16 cellular contexts compared by ENCODE assay signal in the genomic region with DNA sequence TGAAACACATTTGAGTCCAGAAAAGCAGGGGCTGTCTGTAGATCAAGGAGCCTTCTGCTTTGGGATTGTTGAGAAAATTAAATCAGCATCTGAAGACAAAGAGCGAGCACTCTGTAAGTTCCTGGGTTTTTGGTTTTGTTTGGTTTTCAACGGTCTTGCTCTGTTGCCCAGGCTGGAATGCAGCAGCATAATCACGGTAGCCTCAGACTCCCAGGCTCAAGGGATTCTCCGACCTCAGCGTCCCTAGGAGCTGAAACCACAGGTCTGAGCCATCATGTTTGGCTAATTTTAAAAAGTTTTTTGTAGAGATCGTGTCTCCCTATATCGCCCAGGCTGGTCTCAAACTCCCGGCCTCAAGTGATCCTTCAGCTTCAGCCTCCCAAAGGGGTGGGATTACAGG.
DNase-seq lines count a peak whose midpoint lies in the region; ATAC-seq, FAIRE-seq and TF ChIP-seq lines count a peak whose summit lies in the region.
"Had no signal": no experiment of that assay in that cellular context is flagged by ENCODE, and none has a peak within 500 bp of the region (broad histone marks: within the 10 kb centered on the region; RNA-seq: fewer than 3 reads in every experiment).

No MANE protein-coding gene starts in this region.

- H3K4me2 ChIP-seq in mesenchymal stem cell (ENCODE audit: low read length, poor library complexity, severe bottlenecking) (no peak overlapping the region), OCI-LY7 (ENCODE audit: low read length) (no peak overlapping the region)
- H3K4me2 ChIP-seq: BLaER1 had no signal

- no peak overlapping the region for H2BK120ac ChIP-seq in mesenchymal stem cell (ENCODE audit: low read depth, low read length)

- H3K36me3 ChIP-seq in kidney epithelial cell (ENCODE audit: control insufficient read depth, insufficient read depth, low read length), result no peaks in the 10 kb centered on the region
- H3K36me3 ChIP-seq in mesenchymal stem cell (ENCODE audit: control insufficient read depth in 1 of 2, insufficient read depth in 2 of 2, low read depth in 1 of 2, low read length in 2 of 2), result no peaks in the 10 kb centered on the region
- no peaks in the 10 kb centered on the region for H3K36me3 ChIP-seq in OCI-LY7 (ENCODE audit: insufficient read depth, low read length)
- H3K36me3 ChIP-seq: BLaER1 had no signal

- no peak overlapping the region for H3K14ac ChIP-seq in mesenchymal stem cell (ENCODE audit: low read length in 2 of 2)

- no peaks in the 10 kb centered on the region for H3K79me1 ChIP-seq in mesenchymal stem cell (replicated peaks; ENCODE audit: low read length, poor library complexity, severe bottlenecking)

- intact Hi-C loops in OCI-LY7 (cut with micrococcal nuclease; ENCODE audit: unreplicated experiment), result no loop called here

- CTCF ChIA-PET in OCI-LY7 (lab: Charles Lee; ENCODE audit: unreplicated experiment), result no interaction called here

- H4K20me1 ChIP-seq in OCI-LY7 (ENCODE audit: insufficient read depth, low read length), result no peaks in the 10 kb centered on the region
- H4K20me1 ChIP-seq: BLaER1 had no signal

- no peak for ATAC-seq in GM19463 (IDR thresholded peaks at IDR 0.05; ENCODE audit: unreplicated experiment)
- ATAC-seq: HepG2 had no signal

- H3K4me3 ChIP-seq in kidney epithelial cell (ENCODE audit: low read depth, low read length), result no peak overlapping the region
- H3K4me3 ChIP-seq in mesenchymal stem cell (ENCODE audit: insufficient read depth in 1 of 2, low read depth in 1 of 2, low read length in 2 of 2), result no peak overlapping the region
- no peak overlapping the region for H3K4me3 ChIP-seq in OCI-LY7 (ENCODE audit: low read depth, low read length, poor library complexity, severe bottlenecking)
- H3K4me3 ChIP-seq: BLaER1 had no signal

- DNase-seq in RCC 7860 (ENCODE audit: low spot score) (peak; percentile 23), kidney epithelial cell (ENCODE audit: low read depth) (peak; percentile 19), mesenchymal stem cell (no peak), OCI-LY7 (ENCODE audit: low spot score) (no peak), NCI-H345 treated with DMSO at 0.1 percent for 48 hours (lab: John Stamatoyannopoulos, UW; ENCODE audit: unreplicated experiment) (no peak), substantia nigra (lab: John Stamatoyannopoulos, UW) (no peak)
- DNase-seq: 8988T; CD4-positive, alpha-beta memory T cell; DMS153; DMS79; GF-D8; H9 had no signal

- no peak overlapping the region for H2BK5ac ChIP-seq in mesenchymal stem cell (ENCODE audit: low read depth, low read length, poor library complexity, severe bottlenecking)

- no peak overlapping the region for H4K91ac ChIP-seq in mesenchymal stem cell (ENCODE audit: low read length)

- H3K4me1 ChIP-seq in mesenchymal stem cell (ENCODE audit: control insufficient read depth, insufficient read depth, low read depth, low read length) (no peaks in the 10 kb centered on the region), OCI-LY7 (ENCODE audit: insufficient read depth, low read length, poor library complexity, severe bottlenecking) (no peaks in the 10 kb centered on the region)

- H2BK12ac ChIP-seq in mesenchymal stem cell (ENCODE audit: low read length in 2 of 2), result no peak overlapping the region

- H3K27me3 ChIP-seq in kidney epithelial cell (ENCODE audit: control insufficient read depth, insufficient read depth, low read length) (peaks cover 2% of the 10 kb centered on the region), mesenchymal stem cell (ENCODE audit: control insufficient read depth in 1 of 2, insufficient read depth in 1 of 2, low read length in 2 of 2) (peaks cover 0 to 74% of the 10 kb centered on the region in 2 experiments)
- H3K27me3 ChIP-seq: BLaER1 had no signal

- H3K9me2 ChIP-seq in OCI-LY7 (ENCODE audit: insufficient read depth, low read length), result no peaks in the 10 kb centered on the region

- H3K4ac ChIP-seq in mesenchymal stem cell (ENCODE audit: low read depth in 1 of 2, low read length in 2 of 2), result no peak overlapping the region

- 85% methylated on average over 8 of the region's 8 CpGs for WGBS in mesenchymal stem cell

- no TSS peak for BruUV-seq in OCI-LY7 (replicated peaks; lab: Mats Ljungman, UMichigan)

- H3K18ac ChIP-seq in mesenchymal stem cell (ENCODE audit: low read depth in 1 of 2, low read length in 2 of 2), result no peak overlapping the region

- H4K8ac ChIP-seq in mesenchymal stem cell (ENCODE audit: low read length), result no peak overlapping the region

- no peak overlapping the region for H2AK5ac ChIP-seq in mesenchymal stem cell (ENCODE audit: low read length, severe bottlenecking)

- H3K9me3 ChIP-seq in mesenchymal stem cell (ENCODE audit: control insufficient read depth, low read length), result no peaks in the 10 kb centered on the region
- H3K9me3 ChIP-seq in OCI-LY7 (ENCODE audit: low read length), result no peaks in the 10 kb centered on the region
- H3K9me3 ChIP-seq: BLaER1 had no signal

- peak; percentile 54 for FAIRE-seq in RCC 7860 (lab: Jason Lieb, UNC)
- FAIRE-seq: H1, HepG2 had no signal

- no peak for TF ChIP-seq CTCF in kidney epithelial cell (IDR thresholded peaks at IDR 0.05; ENCODE audit: insufficient read depth, low read length, poor library complexity, severe bottlenecking)
- TF ChIP-seq CTCF in OCI-LY7 (conservative IDR thresholded peaks at IDR 0.05; ENCODE audit: low read length), result no peak

- no peak overlapping the region for H3K23ac ChIP-seq in mesenchymal stem cell (ENCODE audit: low read length in 2 of 2)

- peak overlapping the region; percentile 34 for H3K9ac ChIP-seq in mesenchymal stem cell (ENCODE audit: low read length)
- H3K9ac ChIP-seq: BLaER1 had no signal

- H2AFZ ChIP-seq in mesenchymal stem cell (ENCODE audit: low read depth, low read length), result no peak overlapping the region
- no peak overlapping the region for H2AFZ ChIP-seq in OCI-LY7 (ENCODE audit: low read length)

- H3K27ac ChIP-seq in mesenchymal stem cell (ENCODE audit: low read length, poor library complexity, severe bottlenecking), result no peak overlapping the region
- H3K27ac ChIP-seq in OCI-LY7 (ENCODE audit: low read depth, low read length, poor library complexity, severe bottlenecking), result no peak overlapping the region
- H3K27ac ChIP-seq in substantia nigra (ENCODE audit: low read depth, low read length, poor library complexity, severe bottlenecking), result no peak overlapping the region
- H3K27ac ChIP-seq: BLaER1 had no signal

- H2BK15ac ChIP-seq in mesenchymal stem cell (ENCODE audit: low read depth, poor library complexity, severe bottlenecking), result no peak overlapping the region

- POLR2A ChIA-PET in OCI-LY7 (lab: Charles Lee), result interaction anchor here (0.6 kb wide), 1 partner anchor 1163 kb away, joined by 3 read pairs; no protein-coding TSS in a partner anchor

- no peaks in the 10 kb centered on the region for H3K79me2 ChIP-seq in OCI-LY7 (ENCODE audit: insufficient read depth, low read depth, low read length)

Comparison
In these comparisons a context has a peak if more than half of its experiments do, and no peak if none do; other contexts are left out.
1. DNase-seq: peak in RCC 7860 (single experiment) and kidney epithelial cell (single experiment); none in mesenchymal stem cell (single experiment), OCI-LY7 (single experiment), NCI-H345 treated with DMSO at 0.1 percent for 48 hours (single experiment) and substantia nigra (0 of 49).